Comparison of ENCODE assay signal across 1 cellular context in genomic region chr20:46406200-46406985, GRCh38.
TF ChIP-seq lines count a peak whose summit lies in the region.

Gene ELMO2, minus strand, starts transcription at chr20:46406615. Its CDS starts 12,133 bp downstream, at chr20:46394482.

TF ChIP-seq in HepG2, 621 proteins besides CTCF, POLR2A, EP300 and RAD21 (continued from another document and continues in another):
- TF ChIP-seq STAT6 (CRISPR knock-in tag; IDR thresholded peaks at IDR 0.05; ENCODE audit: borderline replicate concordance) (no peak; the same call in 1 of the 2 replicates), RNF2 (conservative IDR thresholded peaks at IDR 0.05; ENCODE audit: low read depth) (no peak), ZNF558 (CRISPR knock-in tag; IDR thresholded peaks at IDR 0.05; ENCODE audit: borderline replicate concordance) (no peak; the same call in 1 of the 2 replicates), ZNF674 (CRISPR knock-in tag; IDR thresholded peaks at IDR 0.05; ENCODE audit: low read depth) (no peak), MBNL3 (CRISPR knock-in tag; conservative IDR thresholded peaks at IDR 0.05) (no peak), HOMEZ (CRISPR knock-in tag; IDR thresholded peaks at IDR 0.05; ENCODE audit: low read depth) (no peak; the same call in 1 of the 2 replicates), SNAPC4 (CRISPR knock-in tag; IDR thresholded peaks at IDR 0.05) (no peak), POGK (CRISPR knock-in tag; conservative IDR thresholded peaks at IDR 0.05) (peak; percentile 56; the same call in 1 of the 2 replicates), ELF1 (CRISPR knock-in tag; IDR thresholded peaks at IDR 0.05) (peak; percentile 72), ZNF776 (CRISPR knock-in tag; IDR thresholded peaks at IDR 0.05) (0 out of 2 replicates have a peak, but pooled peaks have one; percentile 43), NFKB2 (CRISPR knock-in tag; IDR thresholded peaks at IDR 0.05; ENCODE audit: borderline replicate concordance) (peak; percentile 91; the same call in 1 of the 2 replicates), MEF2D (CRISPR knock-in tag; IDR thresholded peaks at IDR 0.05) (no peak), MAFF (IDR thresholded peaks at IDR 0.05; ENCODE audit: low read depth, low read length) (no peak), MYC (CRISPR knock-in tag; IDR thresholded peaks at IDR 0.05; ENCODE audit: borderline replicate concordance) (peak; percentile 78), POLR2G (IDR thresholded peaks at IDR 0.05; ENCODE audit: low read depth, low read length) (peak; percentile 86), PHF5A (CRISPR knock-in tag; IDR thresholded peaks at IDR 0.05; ENCODE audit: low read depth, unreplicated experiment) (no peak), ZNF234 (CRISPR knock-in tag; conservative IDR thresholded peaks at IDR 0.05) (peak; percentile 94; the same call in 1 of the 2 replicates), ZNF33A (CRISPR knock-in tag; IDR thresholded peaks at IDR 0.05; ENCODE audit: borderline replicate concordance) (0 out of 2 replicates have a peak, but pooled peaks have one; percentile 61), ZNF331 (CRISPR knock-in tag; IDR thresholded peaks at IDR 0.05) (no peak; the same call in 1 of the 2 replicates), MTF1 (CRISPR knock-in tag; IDR thresholded peaks at IDR 0.05) (peak; percentile 82; the same call in 1 of the 2 replicates), MZF1 (CRISPR knock-in tag; IDR thresholded peaks at IDR 0.05; ENCODE audit: borderline replicate concordance) (no peak), KDM4B (CRISPR knock-in tag; IDR thresholded peaks at IDR 0.05) (no peak), ZNF230 (CRISPR knock-in tag; IDR thresholded peaks at IDR 0.05) (peak; percentile 80), KAT8 (CRISPR knock-in tag; IDR thresholded peaks at IDR 0.05) (peak; percentile 89), MTF2 (CRISPR knock-in tag; IDR thresholded peaks at IDR 0.05; ENCODE audit: borderline replicate concordance) (no peak; the same call in 1 of the 2 replicates), ZNF790 (CRISPR knock-in tag; IDR thresholded peaks at IDR 0.05; ENCODE audit: borderline replicate concordance) (peak; percentile 67; the same call in 1 of the 2 replicates), MBD4 (IDR thresholded peaks at IDR 0.05; ENCODE audit: borderline replicate concordance, low read length) (no peak), ZSCAN31 (CRISPR knock-in tag; IDR thresholded peaks at IDR 0.05; ENCODE audit: low read depth) (0 out of 2 replicates have a peak, but pooled peaks have one; percentile 15), POLR2AphosphoS5 (IDR thresholded peaks at IDR 0.05; ENCODE audit: low read depth, low read length) (peak; percentile 79), ZNF577 (CRISPR knock-in tag; IDR thresholded peaks at IDR 0.05; ENCODE audit: borderline replicate concordance, low read depth) (no peak), NFIB (CRISPR knock-in tag; IDR thresholded peaks at IDR 0.05; ENCODE audit: borderline replicate concordance) (no peak)
- TF ChIP-seq, protein P1, sequence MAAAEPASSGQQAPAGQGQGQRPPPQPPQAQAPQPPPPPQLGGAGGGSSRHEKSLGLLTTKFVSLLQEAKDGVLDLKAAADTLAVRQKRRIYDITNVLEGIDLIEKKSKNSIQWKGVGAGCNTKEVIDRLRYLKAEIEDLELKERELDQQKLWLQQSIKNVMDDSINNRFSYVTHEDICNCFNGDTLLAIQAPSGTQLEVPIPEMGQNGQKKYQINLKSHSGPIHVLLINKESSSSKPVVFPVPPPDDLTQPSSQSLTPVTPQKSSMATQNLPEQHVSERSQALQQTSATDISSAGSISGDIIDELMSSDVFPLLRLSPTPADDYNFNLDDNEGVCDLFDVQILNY (CRISPR knock-in tag; conservative IDR thresholded peaks at IDR 0.05) = 0 out of 2 replicates have a peak, but pooled peaks have one; percentile 15
- TF ChIP-seq, protein P2, sequence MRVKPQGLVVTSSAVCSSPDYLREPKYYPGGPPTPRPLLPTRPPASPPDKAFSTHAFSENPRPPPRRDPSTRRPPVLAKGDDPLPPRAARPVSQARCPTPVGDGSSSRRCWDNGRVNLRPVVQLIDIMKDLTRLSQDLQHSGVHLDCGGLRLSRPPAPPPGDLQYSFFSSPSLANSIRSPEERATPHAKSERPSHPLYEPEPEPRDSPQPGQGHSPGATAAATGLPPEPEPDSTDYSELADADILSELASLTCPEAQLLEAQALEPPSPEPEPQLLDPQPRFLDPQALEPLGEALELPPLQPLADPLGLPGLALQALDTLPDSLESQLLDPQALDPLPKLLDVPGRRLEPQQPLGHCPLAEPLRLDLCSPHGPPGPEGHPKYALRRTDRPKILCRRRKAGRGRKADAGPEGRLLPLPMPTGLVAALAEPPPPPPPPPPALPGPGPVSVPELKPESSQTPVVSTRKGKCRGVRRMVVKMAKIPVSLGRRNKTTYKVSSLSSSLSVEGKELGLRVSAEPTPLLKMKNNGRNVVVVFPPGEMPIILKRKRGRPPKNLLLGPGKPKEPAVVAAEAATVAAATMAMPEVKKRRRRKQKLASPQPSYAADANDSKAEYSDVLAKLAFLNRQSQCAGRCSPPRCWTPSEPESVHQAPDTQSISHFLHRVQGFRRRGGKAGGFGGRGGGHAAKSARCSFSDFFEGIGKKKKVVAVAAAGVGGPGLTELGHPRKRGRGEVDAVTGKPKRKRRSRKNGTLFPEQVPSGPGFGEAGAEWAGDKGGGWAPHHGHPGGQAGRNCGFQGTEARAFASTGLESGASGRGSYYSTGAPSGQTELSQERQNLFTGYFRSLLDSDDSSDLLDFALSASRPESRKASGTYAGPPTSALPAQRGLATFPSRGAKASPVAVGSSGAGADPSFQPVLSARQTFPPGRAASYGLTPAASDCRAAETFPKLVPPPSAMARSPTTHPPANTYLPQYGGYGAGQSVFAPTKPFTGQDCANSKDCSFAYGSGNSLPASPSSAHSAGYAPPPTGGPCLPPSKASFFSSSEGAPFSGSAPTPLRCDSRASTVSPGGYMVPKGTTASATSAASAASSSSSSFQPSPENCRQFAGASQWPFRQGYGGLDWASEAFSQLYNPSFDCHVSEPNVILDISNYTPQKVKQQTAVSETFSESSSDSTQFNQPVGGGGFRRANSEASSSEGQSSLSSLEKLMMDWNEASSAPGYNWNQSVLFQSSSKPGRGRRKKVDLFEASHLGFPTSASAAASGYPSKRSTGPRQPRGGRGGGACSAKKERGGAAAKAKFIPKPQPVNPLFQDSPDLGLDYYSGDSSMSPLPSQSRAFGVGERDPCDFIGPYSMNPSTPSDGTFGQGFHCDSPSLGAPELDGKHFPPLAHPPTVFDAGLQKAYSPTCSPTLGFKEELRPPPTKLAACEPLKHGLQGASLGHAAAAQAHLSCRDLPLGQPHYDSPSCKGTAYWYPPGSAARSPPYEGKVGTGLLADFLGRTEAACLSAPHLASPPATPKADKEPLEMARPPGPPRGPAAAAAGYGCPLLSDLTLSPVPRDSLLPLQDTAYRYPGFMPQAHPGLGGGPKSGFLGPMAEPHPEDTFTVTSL (CRISPR knock-in tag; IDR thresholded peaks at IDR 0.05; ENCODE audit: borderline replicate concordance) = 0 out of 2 replicates have a peak, but pooled peaks have one; percentile 11
- TF ChIP-seq, protein P3, sequence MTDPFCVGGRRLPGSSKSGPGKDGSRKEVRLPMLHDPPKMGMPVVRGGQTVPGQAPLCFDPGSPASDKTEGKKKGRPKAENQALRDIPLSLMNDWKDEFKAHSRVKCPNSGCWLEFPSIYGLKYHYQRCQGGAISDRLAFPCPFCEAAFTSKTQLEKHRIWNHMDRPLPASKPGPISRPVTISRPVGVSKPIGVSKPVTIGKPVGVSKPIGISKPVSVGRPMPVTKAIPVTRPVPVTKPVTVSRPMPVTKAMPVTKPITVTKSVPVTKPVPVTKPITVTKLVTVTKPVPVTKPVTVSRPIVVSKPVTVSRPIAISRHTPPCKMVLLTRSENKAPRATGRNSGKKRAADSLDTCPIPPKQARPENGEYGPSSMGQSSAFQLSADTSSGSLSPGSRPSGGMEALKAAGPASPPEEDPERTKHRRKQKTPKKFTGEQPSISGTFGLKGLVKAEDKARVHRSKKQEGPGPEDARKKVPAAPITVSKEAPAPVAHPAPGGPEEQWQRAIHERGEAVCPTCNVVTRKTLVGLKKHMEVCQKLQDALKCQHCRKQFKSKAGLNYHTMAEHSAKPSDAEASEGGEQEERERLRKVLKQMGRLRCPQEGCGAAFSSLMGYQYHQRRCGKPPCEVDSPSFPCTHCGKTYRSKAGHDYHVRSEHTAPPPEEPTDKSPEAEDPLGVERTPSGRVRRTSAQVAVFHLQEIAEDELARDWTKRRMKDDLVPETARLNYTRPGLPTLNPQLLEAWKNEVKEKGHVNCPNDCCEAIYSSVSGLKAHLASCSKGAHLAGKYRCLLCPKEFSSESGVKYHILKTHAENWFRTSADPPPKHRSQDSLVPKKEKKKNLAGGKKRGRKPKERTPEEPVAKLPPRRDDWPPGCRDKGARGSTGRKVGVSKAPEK (CRISPR knock-in tag; IDR thresholded peaks at IDR 0.05; ENCODE audit: borderline replicate concordance) = no peak
- TF ChIP-seq, protein P4, sequence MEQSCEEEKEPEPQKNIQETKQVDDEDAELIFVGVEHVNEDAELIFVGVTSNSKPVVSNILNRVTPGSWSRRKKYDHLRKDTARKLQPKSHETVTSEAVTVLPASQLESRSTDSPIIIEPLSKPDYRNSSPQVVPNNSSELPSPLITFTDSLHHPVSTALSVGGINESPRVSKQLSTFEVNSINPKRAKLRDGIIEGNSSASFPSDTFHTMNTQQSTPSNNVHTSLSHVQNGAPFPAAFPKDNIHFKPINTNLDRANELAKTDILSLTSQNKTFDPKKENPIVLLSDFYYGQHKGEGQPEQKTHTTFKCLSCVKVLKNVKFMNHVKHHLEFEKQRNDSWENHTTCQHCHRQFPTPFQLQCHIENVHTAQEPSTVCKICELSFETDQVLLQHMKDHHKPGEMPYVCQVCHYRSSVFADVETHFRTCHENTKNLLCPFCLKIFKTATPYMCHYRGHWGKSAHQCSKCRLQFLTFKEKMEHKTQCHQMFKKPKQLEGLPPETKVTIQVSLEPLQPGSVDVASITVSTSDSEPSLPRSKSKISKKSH (CRISPR knock-in tag; IDR thresholded peaks at IDR 0.05; ENCODE audit: borderline replicate concordance) = no peak; the same call in 1 of the 2 replicates
